ENCODE assay signal across 1 cellular context in the genomic region with DNA sequence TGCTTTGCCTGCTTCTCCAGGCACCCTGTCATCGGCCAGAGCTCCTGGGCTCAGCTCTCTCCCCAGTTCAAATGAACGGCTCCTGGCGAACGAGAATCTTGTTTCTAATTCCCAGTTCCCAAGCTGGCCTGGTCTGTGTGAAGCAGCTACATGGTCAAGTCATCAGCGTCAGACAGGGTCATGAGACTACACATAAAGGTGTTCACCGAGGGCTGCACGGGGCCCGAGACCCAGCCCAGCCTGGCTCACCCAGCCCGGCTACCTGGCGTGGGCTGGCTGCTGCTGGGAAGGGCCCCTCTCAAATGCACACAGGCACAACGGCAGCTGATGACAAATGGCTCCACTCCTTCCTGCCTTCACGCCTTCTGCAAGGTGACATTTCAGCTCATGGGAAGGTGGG.
TF ChIP-seq lines count a peak whose summit lies in the region.

No MANE protein-coding gene starts in this region.

TF ChIP-seq in H1, 55 proteins besides CTCF, POLR2A, EP300 and RAD21 (continued from another document):
- TF ChIP-seq, protein P1, sequence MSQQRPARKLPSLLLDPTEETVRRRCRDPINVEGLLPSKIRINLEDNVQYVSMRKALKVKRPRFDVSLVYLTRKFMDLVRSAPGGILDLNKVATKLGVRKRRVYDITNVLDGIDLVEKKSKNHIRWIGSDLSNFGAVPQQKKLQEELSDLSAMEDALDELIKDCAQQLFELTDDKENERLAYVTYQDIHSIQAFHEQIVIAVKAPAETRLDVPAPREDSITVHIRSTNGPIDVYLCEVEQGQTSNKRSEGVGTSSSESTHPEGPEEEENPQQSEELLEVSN (IDR thresholded peaks at IDR 0.05) = no peak
- TF ChIP-seq SIX5 (IDR thresholded peaks at IDR 0.05; ENCODE audit: low read depth, low read length) (no peak), POLR2AphosphoS5 (IDR thresholded peaks at IDR 0.05; ENCODE audit: low read depth, low read length) (no peak), RFX5 (IDR thresholded peaks at IDR 0.05; ENCODE audit: borderline replicate concordance, low read depth, low read length) (no peak)
